Comparison of ENCODE assay signal across 8 cellular contexts in genomic region chr17:41687828-41688640, GRCh38. TPM values are rescaled to one million over a fixed set of nuclear protein-coding genes. Genes with fewer than 3 reads are reported as not detected.
DNase-seq lines count a peak whose midpoint lies in the region; FAIRE-seq and TF ChIP-seq lines count a peak whose summit lies in the region.
"Had no signal": no experiment of that assay in that cellular context is flagged by ENCODE, and none has a peak within 500 bp of the region (broad histone marks: within the 10 kb centered on the region; RNA-seq: fewer than 3 reads in every experiment).

No MANE protein-coding gene starts in this region.

- no peak for DNase-seq in GM12891 (ENCODE audit: insufficient read length, low spot score)
- DNase-seq in Karpas-422 = peak; percentile 81
- DNase-seq in SJSA1 (ENCODE audit: low read depth in 1 of 2, low spot score in 2 of 2) = no peak
- no peak for DNase-seq in ascending aorta (ENCODE audit: low spot score in 2 of 2)
- DNase-seq in inferior parietal cortex (ENCODE audit: extremely low spot score) = peak; percentile 66
- DNase-seq in stimulated activated CD4-positive, alpha-beta T cell treated with anti-CD3 and anti-CD28 coated beads, Interleukin-1b, Interleukin-23, amount 100 ng/mL, for 48 hours = peak; percentile 58
- no peak for DNase-seq in frontal cortex (ENCODE audit: low spot score in 2 of 2)

- peaks cover 16% of the 10 kb centered on the region for H3K79me2 ChIP-seq in Karpas-422 (ENCODE audit: low read length)

- peak overlapping the region; percentile 79 for H3K9ac ChIP-seq in Karpas-422 (ENCODE audit: low read length)

- no peaks in the 10 kb centered on the region for H3K9me2 ChIP-seq in Karpas-422 (replicated peaks; ENCODE audit: insufficient read depth, low read length)

- H3K9me3 ChIP-seq in Karpas-422 (ENCODE audit: low read length) (no peaks in the 10 kb centered on the region), SJSA1 (replicated peaks) (peaks cover 2% of the 10 kb centered on the region; the same call in 1 of the 2 replicates), ascending aorta (no peaks in the 10 kb centered on the region)

- TF ChIP-seq POLR2A in GM12891 (IDR thresholded peaks at IDR 0.05; ENCODE audit: low read depth, low read length) = no peak

- peak overlapping the region; percentile 90 for H3K4me2 ChIP-seq in Karpas-422 (ENCODE audit: low read depth, low read length, poor library complexity, severe bottlenecking)

- TF ChIP-seq CTCF in ascending aorta (IDR thresholded peaks at IDR 0.05) = peak in 1 of 3 experiments; percentile 5

- peak overlapping the region; percentile 77; the same call in 1 of the 2 replicates for H2AFZ ChIP-seq in Karpas-422 (ENCODE audit: low read length)

- H3K36me3 ChIP-seq in Karpas-422 (ENCODE audit: insufficient read depth, low read length) (peaks cover 35% of the 10 kb centered on the region), SJSA1 (peaks cover 44% of the 10 kb centered on the region), ascending aorta (peaks cover 36 to 37% of the 10 kb centered on the region in 2 donors)

- FAIRE-seq in GM12891 (lab: Jason Lieb, UNC) = no peak
- FAIRE-seq in frontal cortex (lab: Jason Lieb, UNC) = no peak

- H3K27ac ChIP-seq in Karpas-422 (ENCODE audit: low read length) (peak overlapping the region; percentile 68), SJSA1 (peak overlapping the region; percentile 20; the same call in 1 of the 2 replicates), ascending aorta (peak overlapping the region; percentile 77 to 88)

- intact Hi-C loops in ascending aorta (cut with DNase I) = loop anchor here (5.0 kb wide), 1 partner anchor 1041 kb away; the partner anchor contains the start of gene SMARCE1

- no peaks in the 10 kb centered on the region for H3K27me3 ChIP-seq in Karpas-422 (ENCODE audit: low read length)
- H3K27me3 ChIP-seq in SJSA1 (replicated peaks) = no peaks in the 10 kb centered on the region; the same call in 1 of the 2 replicates
- H3K27me3 ChIP-seq in ascending aorta = no peaks in the 10 kb centered on the region

- H3K4me1 ChIP-seq in Karpas-422 (ENCODE audit: low read length) (peaks cover 14% of the 10 kb centered on the region), SJSA1 (replicated peaks) (peaks cover 13% of the 10 kb centered on the region; the same call in 1 of the 2 replicates), ascending aorta (peaks cover 12 to 20% of the 10 kb centered on the region in 2 donors)

- H3K4me3 ChIP-seq in Karpas-422 (ENCODE audit: low read length) (peak overlapping the region; percentile 77), SJSA1 (peak overlapping the region; percentile 96), ascending aorta (peak overlapping the region; percentile 55 to 59)

- H4K20me1 ChIP-seq in Karpas-422 (ENCODE audit: insufficient read depth, low read depth, low read length) = peaks cover 29% of the 10 kb centered on the region

TF ChIP-seq in GM12891, 5 proteins besides CTCF, POLR2A, EP300 and RAD21:
- TF ChIP-seq SPI1 (IDR thresholded peaks at IDR 0.05; ENCODE audit: low read depth, low read length) (no peak), TAF1 (IDR thresholded peaks at IDR 0.05; ENCODE audit: low read depth, low read length) (0 out of 2 replicates have a peak, but pooled peaks have one; percentile 1)

RNA-seq across cellular contexts. Expression of gene EIF1, which starts 0.7 kb away (rescaled TPM):
- polyA plus RNA-seq in GM12891 (2012; ENCODE audit: low read depth, missing spikeins) = 764 TPM
- total RNA-seq in Karpas-422 (2014; rRNA removed; shearing (Covaris generic); ENCODE audit: low replicate concordance) = 101 and 172 TPM in 2 replicates
- 80.1 and 91.0 TPM in 2 replicates for total RNA-seq in SJSA1 (2014; rRNA removed; shearing (Covaris generic))
- total RNA-seq in ascending aorta (102 TPM), frontal cortex (70.1 TPM)

RNA-seq across cellular contexts. Expression of gene GAST, which starts 24.1 kb away (rescaled TPM):
- polyA plus RNA-seq in GM12891 (2012; ENCODE audit: low read depth, missing spikeins) = not detected
- total RNA-seq in Karpas-422 (2014; rRNA removed; shearing (Covaris generic); ENCODE audit: low replicate concordance) = not detected in 2 replicates
- total RNA-seq in SJSA1 (2014; rRNA removed; shearing (Covaris generic)) = not detected in 2 replicates
- total RNA-seq in ascending aorta (not detected), frontal cortex (not detected)
- total RNA-seq: lower leg skin had no signal

RNA-seq across cellular contexts. Expression of gene HAP1, which starts 46.4 kb away (rescaled TPM):
- polyA plus RNA-seq in GM12891 (2012; ENCODE audit: low read depth, missing spikeins) = not detected
- total RNA-seq in Karpas-422 (2014; rRNA removed; shearing (Covaris generic); ENCODE audit: low replicate concordance) = 0.04 and 0.48 TPM in 2 replicates
- total RNA-seq in SJSA1 (2014; rRNA removed; shearing (Covaris generic)) = not detected in 2 replicates
- not detected for total RNA-seq in ascending aorta
- under 0.01 TPM for total RNA-seq in frontal cortex

Comparison
In these comparisons a context has a peak if more than half of its experiments do, and no peak if none do; other contexts are left out.
1. DNase-seq: peak in Karpas-422 (single experiment), inferior parietal cortex (single experiment) and stimulated activated CD4-positive, alpha-beta T cell treated with anti-CD3 and anti-CD28 coated beads, Interleukin-1b, Interleukin-23, amount 100 ng/mL, for 48 hours (single experiment); none in GM12891 (single experiment), SJSA1 (0 of 2), ascending aorta (0 of 2) and frontal cortex (0 of 2).
2. H3K27ac ChIP-seq: peak in every context shown above with its lines; median percentile 82 in ascending aorta; 68 in Karpas-422; 20 in SJSA1.
3. Peak in every context shown above with its lines, with median percentiles within 50 percentile points of each other: H3K4me3 ChIP-seq.